Comparison of ENCODE assay signal across 8 cellular contexts in the genomic region with DNA sequence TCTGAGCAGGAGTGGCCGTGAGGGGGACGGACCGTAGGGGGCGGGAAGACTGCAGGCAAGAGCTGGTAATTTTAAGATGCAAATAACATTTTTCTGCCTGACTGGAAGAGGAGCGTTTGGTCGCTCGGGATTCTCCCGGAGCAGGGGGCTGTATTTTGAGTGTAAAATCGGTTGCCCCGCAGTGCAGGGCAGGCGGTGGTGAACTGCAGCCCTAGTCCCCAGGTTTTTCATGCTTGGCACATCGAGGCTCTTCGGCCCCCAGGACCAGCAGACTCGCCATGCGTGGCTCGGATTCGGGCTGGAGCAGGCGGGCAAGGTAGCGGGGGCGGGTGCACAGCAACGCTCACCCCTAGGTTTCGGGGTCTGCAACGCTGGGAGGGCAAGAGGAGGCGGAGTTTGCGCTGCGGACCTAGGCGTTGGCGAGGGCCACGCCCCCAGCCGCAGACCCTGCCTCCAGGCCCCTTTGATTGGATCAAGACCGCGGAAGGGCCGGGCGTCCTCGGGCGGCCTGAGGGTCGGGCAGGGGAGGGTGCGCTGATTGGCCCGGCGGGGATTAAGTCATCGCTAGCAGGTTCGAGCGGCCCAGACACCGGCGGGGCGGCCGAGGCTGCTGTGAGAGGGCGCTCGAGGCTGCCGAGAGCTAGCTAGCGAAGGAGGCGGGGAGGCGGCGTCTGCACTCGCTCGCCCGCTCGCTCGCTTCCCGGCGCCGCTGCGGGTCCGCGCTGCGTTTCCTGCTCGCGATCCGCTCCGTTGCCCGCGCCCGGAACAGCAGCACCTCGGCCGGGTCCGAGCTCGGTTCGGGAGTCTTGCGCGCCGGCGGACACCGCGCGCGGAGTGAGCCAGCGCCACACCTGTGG.
DNase-seq lines count a peak whose midpoint lies in the region; ATAC-seq lines count a peak whose summit lies in the region.

A gene with protein sequence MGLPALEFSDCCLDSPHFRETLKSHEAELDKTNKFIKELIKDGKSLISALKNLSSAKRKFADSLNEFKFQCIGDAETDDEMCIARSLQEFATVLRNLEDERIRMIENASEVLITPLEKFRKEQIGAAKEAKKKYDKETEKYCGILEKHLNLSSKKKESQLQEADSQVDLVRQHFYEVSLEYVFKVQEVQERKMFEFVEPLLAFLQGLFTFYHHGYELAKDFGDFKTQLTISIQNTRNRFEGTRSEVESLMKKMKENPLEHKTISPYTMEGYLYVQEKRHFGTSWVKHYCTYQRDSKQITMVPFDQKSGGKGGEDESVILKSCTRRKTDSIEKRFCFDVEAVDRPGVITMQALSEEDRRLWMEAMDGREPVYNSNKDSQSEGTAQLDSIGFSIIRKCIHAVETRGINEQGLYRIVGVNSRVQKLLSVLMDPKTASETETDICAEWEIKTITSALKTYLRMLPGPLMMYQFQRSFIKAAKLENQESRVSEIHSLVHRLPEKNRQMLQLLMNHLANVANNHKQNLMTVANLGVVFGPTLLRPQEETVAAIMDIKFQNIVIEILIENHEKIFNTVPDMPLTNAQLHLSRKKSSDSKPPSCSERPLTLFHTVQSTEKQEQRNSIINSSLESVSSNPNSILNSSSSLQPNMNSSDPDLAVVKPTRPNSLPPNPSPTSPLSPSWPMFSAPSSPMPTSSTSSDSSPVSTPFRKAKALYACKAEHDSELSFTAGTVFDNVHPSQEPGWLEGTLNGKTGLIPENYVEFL (plus strand): TSS at position 585 of the 857 bp plus-strand sequence. CDS start 385 bp downstream, outside the sequence.

- peak within 1 kb of the TSS; percentile 88 for H3K4me3 Mint-ChIP-seq in central memory CD8-positive, alpha-beta T cell

- DNase-seq in AG20443 (ENCODE audit: low spot score): peak; percentile 98
- DNase-seq in NCI-H345 (lab: John Stamatoyannopoulos, UW): peak; percentile 98
- peak; percentile 81 for DNase-seq in activated CD4-positive, CD25-positive, alpha-beta regulatory T cell treated with anti-CD3 and anti-CD28 coated beads, Interleukin-2, amount 50 U/mL, for 16 hours (ENCODE audit: low read depth, low spot score)
- peak; percentile 84 to 89 for DNase-seq in central memory CD8-positive, alpha-beta T cell (ENCODE audit: low spot score in 2 of 2)
- peak; percentile 98 for DNase-seq in iris pigment epithelial cell (ENCODE audit: low read depth)
- peak; percentile 91 for DNase-seq in stimulated activated CD4-positive, alpha-beta T cell treated with anti-CD3 and anti-CD28 coated beads, Interleukin-12 subunit alpha, Interleukin-12 subunit beta, amount 100 ng/mL, for 4 hours

- peak within 1 kb of the TSS; percentile 94 for H3K27ac Mint-ChIP-seq in central memory CD8-positive, alpha-beta T cell (ENCODE audit: low read depth)

- peaks cover 19% of the 10 kb centered on the region for H3K36me3 Mint-ChIP-seq in central memory CD8-positive, alpha-beta T cell (ENCODE audit: insufficient read depth)

- H3K4me1 Mint-ChIP-seq in central memory CD8-positive, alpha-beta T cell: peaks cover 52% of the 10 kb centered on the region

- ATAC-seq in GM19023 (IDR thresholded peaks at IDR 0.05; ENCODE audit: unreplicated experiment) (peak; percentile 98), HG03280 (IDR thresholded peaks at IDR 0.05; ENCODE audit: unreplicated experiment) (peak; percentile 99)
- peak; percentile 88 for ATAC-seq in central memory CD8-positive, alpha-beta T cell (replicated peaks; ENCODE audit: extremely low read depth, poor library complexity, severe bottlenecking)

- no peaks in the 10 kb centered on the region for H3K9me3 Mint-ChIP-seq in central memory CD8-positive, alpha-beta T cell

- no peaks in the 10 kb centered on the region for H3K27me3 Mint-ChIP-seq in central memory CD8-positive, alpha-beta T cell

Comparison
In these comparisons a context has a peak if more than half of its experiments do, and no peak if none do; other contexts are left out.
1. Peak in every context shown above with its lines: DNase-seq and ATAC-seq.